Comparison of ENCODE assay signal across 8 cellular contexts in the genomic region with DNA sequence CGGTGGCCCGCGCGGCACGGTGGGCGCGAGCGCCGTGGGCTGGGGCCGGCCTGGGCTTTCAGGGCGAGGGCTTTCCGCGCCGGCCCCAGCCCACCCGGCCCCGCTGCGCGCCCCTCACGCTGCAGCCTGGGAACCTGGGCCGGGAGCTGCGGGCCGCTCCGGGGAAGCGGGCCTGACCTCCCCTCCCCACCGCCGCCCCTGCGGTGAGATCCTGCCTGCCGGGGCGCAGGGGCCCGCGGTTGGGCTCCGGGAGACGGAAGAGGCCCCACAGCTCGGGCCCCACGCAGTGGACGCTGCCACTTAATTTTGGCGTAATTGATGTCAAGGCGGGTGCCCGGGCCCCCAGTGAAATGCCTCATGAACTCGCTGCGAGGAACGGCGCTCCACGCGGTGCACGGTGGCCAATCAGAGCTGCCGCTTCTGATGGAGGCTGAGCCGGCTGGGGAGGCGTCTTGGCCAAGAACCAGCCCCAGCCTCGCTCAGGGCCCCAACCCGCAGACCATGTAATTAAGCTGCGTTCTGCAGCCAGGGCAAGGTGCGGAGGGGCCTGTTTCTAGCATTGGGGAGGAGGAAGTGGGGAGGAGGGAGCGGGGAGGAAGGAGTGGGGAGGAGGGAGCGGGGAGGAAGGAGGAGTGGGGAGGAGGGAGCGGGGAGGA.
DNase-seq lines count a peak whose midpoint lies in the region; ATAC-seq, FAIRE-seq and TF ChIP-seq lines count a peak whose summit lies in the region.

No MANE protein-coding gene starts in this region.

- H3K27me3 Mint-ChIP-seq in T-helper 17 cell = no peaks in the 10 kb centered on the region

- H3K4me1 ChIP-seq in HepG2 (ENCODE audit: insufficient read depth, low read length) = peaks cover 9% of the 10 kb centered on the region; the same call in 1 of the 2 replicates

- peak overlapping the region; percentile 78; the same call in 1 of the 2 replicates for H3K4me2 ChIP-seq in HepG2 (ENCODE audit: low read depth, low read length)

- no peak for TF ChIP-seq RAD21 in HepG2 (CRISPR knock-in tag; IDR thresholded peaks at IDR 0.05)

- ATAC-seq in GM18502 (IDR thresholded peaks at IDR 0.05; ENCODE audit: poor library complexity, unreplicated experiment) (peak; percentile 22), T-helper 17 cell (peak; percentile 62), HepG2 (no peak), GM19023 (IDR thresholded peaks at IDR 0.05; ENCODE audit: unreplicated experiment) (no peak)

- no peaks in the 10 kb centered on the region for H3K79me2 ChIP-seq in HepG2 (ENCODE audit: insufficient read depth, low read length)

- TF ChIP-seq EP300 in HepG2 (IDR thresholded peaks at IDR 0.05; ENCODE audit: low read depth in 2 of 2, low read length in 2 of 2) = no peak
- TF ChIP-seq EP300 in HepG2 (CRISPR knock-in tag; IDR thresholded peaks at IDR 0.05; ENCODE audit: borderline replicate concordance) = no peak

- H3K9ac ChIP-seq in HepG2 (ENCODE audit: insufficient read depth, low read depth, low read length) = no peak overlapping the region

- no peak overlapping the region for H3K27ac ChIP-seq in HepG2 (ENCODE audit: extremely low read length, insufficient read depth, low read length)

- H3K4me1 Mint-ChIP-seq in T-helper 17 cell = peaks cover 2% of the 10 kb centered on the region

- POLR2A ChIA-PET in HepG2 (lab: Yijun Ruan, JAX) = no interaction called here

- H3K36me3 Mint-ChIP-seq in T-helper 17 cell (ENCODE audit: low read depth) = no peaks in the 10 kb centered on the region

- no peak for FAIRE-seq in HepG2 (lab: Jason Lieb, UNC)

- peaks cover 16 to 58% of the 10 kb centered on the region in 2 experiments; a peak in 4 of 5 replicates for H3K27me3 ChIP-seq in HepG2 (ENCODE audit: control insufficient read depth in 1 of 2, insufficient read depth in 2 of 2, low read length in 2 of 2)

- no TSS peak for BruUV-seq in HepG2 (replicated peaks; lab: Mats Ljungman, UMichigan)

- CTCF ChIA-PET in HepG2 (lab: Yijun Ruan, JAX; ENCODE audit: low intra/inter-chr PET ratio, low total read pairs) = no interaction called here

- WGBS in HepG2 (ENCODE audit: low lambda C conversion rate) = 14% methylated on average over 45 of the region's 56 CpGs

- no peak overlapping the region for H2AFZ ChIP-seq in HepG2 (ENCODE audit: low read length)

- H3K9me3 ChIP-seq in T-helper 17 cell (ENCODE audit: control insufficient read depth, low read length, poor library complexity, severe bottlenecking) (no peaks in the 10 kb centered on the region), HepG2 (ENCODE audit: low read length) (no peaks in the 10 kb centered on the region)

- intact Hi-C loops in HepG2 (cut with micrococcal nuclease; ENCODE audit: unreplicated experiment) = no loop called here

- peaks cover 14% of the 10 kb centered on the region; the same call in 1 of the 2 replicates for H4K20me1 ChIP-seq in HepG2 (ENCODE audit: insufficient read depth, low read length)

- peak overlapping the region; percentile 88 for H3K4me3 Mint-ChIP-seq in T-helper 17 cell

- peak overlapping the region in 1 of 3 experiments; percentile 67; a peak in 3 of 6 replicates for H3K4me3 ChIP-seq in HepG2 (replicated peaks in 1 of 3; ENCODE audit: insufficient read depth in 1 of 3, low read depth in 2 of 3, low read length in 3 of 3)

- DNase-seq in T-helper 17 cell = peak; percentile 47 to 48 (median 48)
- peak; percentile 24 for DNase-seq in astrocyte of the hippocampus (ENCODE audit: low read depth, low spot score)
- DNase-seq in HepG2 (ENCODE audit: low spot score) = no peak
- peak; percentile 54 to 61 for DNase-seq in stimulated activated CD4-positive, alpha-beta T cell treated with anti-CD3 and anti-CD28 coated beads, Interleukin-2, amount 100 ng/mL, for 48 hours
- no peak for DNase-seq in medulla oblongata (ENCODE audit: extremely low spot score)
- DNase-seq in ureter (ENCODE audit: low spot score) = no peak

- no peak for TF ChIP-seq CTCF in HepG2 (CRISPR knock-in tag; IDR thresholded peaks at IDR 0.05)

- peak overlapping the region; percentile 32 for H3K27ac Mint-ChIP-seq in T-helper 17 cell

- in situ Hi-C loops in HepG2 (cut with HindIII; ENCODE audit: extremely low pct_ligation_motif_present, low pct_unique_long_range_greater_than_20kb) = no loop called here

- H3K36me3 ChIP-seq in HepG2 (replicated peaks in 1 of 2; ENCODE audit: control insufficient read depth in 1 of 2, insufficient read depth in 2 of 2, low read length in 2 of 2) = no peaks in the 10 kb centered on the region

- TF ChIP-seq POLR2A in HepG2 (IDR thresholded peaks at IDR 0.05; ENCODE audit: insufficient read depth in 1 of 2, low read depth in 2 of 2, low read length in 2 of 2) = no peak

TF ChIP-seq in HepG2, 621 proteins besides CTCF, POLR2A, EP300 and RAD21:
- peak; percentile 90 for TF ChIP-seq ZNF263 (CRISPR knock-in tag; IDR thresholded peaks at IDR 0.05)
- TF ChIP-seq ZBTB38 (CRISPR knock-in tag; IDR thresholded peaks at IDR 0.05) = no peak
- peak; percentile 92; the same call in 1 of the 2 replicates for TF ChIP-seq PCBP1 (IDR thresholded peaks at IDR 0.05; ENCODE audit: borderline replicate concordance, low read depth, low read length)
- TF ChIP-seq ZNF253 (CRISPR knock-in tag; IDR thresholded peaks at IDR 0.05; ENCODE audit: borderline replicate concordance) = 0 out of 2 replicates have a peak, but pooled peaks have one; percentile 15
- peak; percentile 54 for TF ChIP-seq HNRNPK (IDR thresholded peaks at IDR 0.05; ENCODE audit: low read depth, low read length, poor library complexity, severe bottlenecking)

Comparison
In these comparisons a context has a peak if more than half of its experiments do, and no peak if none do; other contexts are left out.
1. ATAC-seq: peak in GM18502 (single experiment) and T-helper 17 cell (single experiment); none in HepG2 (single experiment) and GM19023 (single experiment).
2. DNase-seq: peak in T-helper 17 cell (3 of 3), astrocyte of the hippocampus (single experiment) and stimulated activated CD4-positive, alpha-beta T cell treated with anti-CD3 and anti-CD28 coated beads, Interleukin-2, amount 100 ng/mL, for 48 hours (2 of 2); none in HepG2 (single experiment), medulla oblongata (single experiment) and ureter (single experiment).